Comparison of ENCODE assay signal across 1 cellular context in genomic region chr17:16383216-16383615, GRCh38.
TF ChIP-seq lines count a peak whose summit lies in the region.

No MANE protein-coding gene starts in this region.

TF ChIP-seq in SK-N-SH, 30 proteins besides CTCF, POLR2A, EP300 and RAD21 (continued from another document):
- TF ChIP-seq REST (IDR thresholded peaks at IDR 0.05; ENCODE audit: low read depth, low read length) (no peak), TAF1 (IDR thresholded peaks at IDR 0.05; ENCODE audit: borderline replicate concordance, low read depth, low read length) (no peak), USF2 (IDR thresholded peaks at IDR 0.05; ENCODE audit: borderline replicate concordance, low read depth, low read length) (no peak), RFX5 (IDR thresholded peaks at IDR 0.05; ENCODE audit: low read length) (no peak), EZH2phosphoT487 (IDR thresholded peaks at IDR 0.05; ENCODE audit: borderline replicate concordance, low read depth) (no peak), MEF2A (IDR thresholded peaks at IDR 0.05; ENCODE audit: borderline replicate concordance, low read depth) (no peak), YY1 (IDR thresholded peaks at IDR 0.05; ENCODE audit: low read depth) (no peak), USF1 (IDR thresholded peaks at IDR 0.05; ENCODE audit: borderline replicate concordance, low read depth) (no peak), MAX (IDR thresholded peaks at IDR 0.05; ENCODE audit: low read depth) (no peak)
